19 cellular contexts compared by ENCODE assay signal in the genomic region with DNA sequence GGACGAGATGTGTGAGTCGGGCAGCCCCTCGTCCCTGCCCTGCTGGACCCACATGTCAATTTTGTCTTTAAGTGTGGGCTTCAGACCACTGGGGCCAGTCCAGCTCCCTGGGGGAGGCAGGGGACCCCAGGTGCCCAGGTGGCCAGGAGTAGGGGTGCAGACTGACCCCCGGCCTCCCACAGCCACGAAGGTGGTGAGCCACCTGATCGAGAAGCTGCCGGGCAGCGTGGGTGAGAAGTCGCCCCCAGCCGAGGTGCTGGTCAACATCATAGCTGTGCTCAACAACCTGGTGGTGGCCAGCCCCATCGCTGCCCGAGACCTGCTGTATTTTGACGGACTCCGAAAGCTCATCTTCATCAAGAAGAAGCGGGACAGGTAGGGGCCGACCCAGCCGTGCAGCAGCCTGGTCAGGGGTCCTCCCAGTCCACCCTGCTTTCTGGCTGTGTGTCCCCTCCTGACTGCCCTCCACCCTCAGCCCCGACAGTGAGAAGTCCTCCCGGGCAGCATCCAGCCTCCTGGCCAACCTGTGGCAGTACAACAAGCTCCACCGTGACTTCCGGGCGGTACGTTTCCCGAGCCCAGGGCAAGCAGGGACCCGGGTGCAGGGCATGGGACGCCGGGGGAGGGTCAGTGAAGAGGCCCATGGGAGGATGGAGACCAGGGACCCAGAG. TPM values are rescaled to one million over a fixed set of nuclear protein-coding genes. Genes with fewer than 3 reads are reported as not detected.
DNase-seq lines count a peak whose midpoint lies in the region; ATAC-seq, FAIRE-seq and TF ChIP-seq lines count a peak whose summit lies in the region.
"Had no signal": no experiment of that assay in that cellular context is flagged by ENCODE, and none has a peak within 500 bp of the region (broad histone marks: within the 10 kb centered on the region; RNA-seq: fewer than 3 reads in every experiment).

No MANE protein-coding gene starts in this region.

- H3K27me3 ChIP-seq in HepG2 (ENCODE audit: control insufficient read depth in 1 of 2, insufficient read depth in 2 of 2, low read length in 2 of 2): no peaks in the 10 kb centered on the region
- peaks cover 0 to 25% (median 19%) of the 10 kb centered on the region in 7 donors for H3K27me3 ChIP-seq in spleen (replicated peaks in 1 of 7)
- H3K27me3 ChIP-seq: MG63 had no signal

- in situ Hi-C loops in HepG2 (cut with HindIII; ENCODE audit: extremely low pct_ligation_motif_present, low pct_unique_long_range_greater_than_20kb): no loop called here

- H3K9ac ChIP-seq in HepG2 (ENCODE audit: insufficient read depth, low read depth, low read length): no peak overlapping the region

- H3K4me3 ChIP-seq in HepG2 (replicated peaks in 1 of 3; ENCODE audit: insufficient read depth in 1 of 3, low read depth in 2 of 3, low read length in 3 of 3) (no peak overlapping the region), spleen (no peak overlapping the region)
- H3K4me3 ChIP-seq: BLaER1 treated with 17β-estradiol and CSF1 and Interleukin-3, amounts not matched to agents 10 nM and 100 nM; MG63; PC-9 had no signal

- CTCF ChIA-PET in HepG2 (lab: Yijun Ruan, JAX; ENCODE audit: low intra/inter-chr PET ratio, low total read pairs): no interaction called here

- TF ChIP-seq EP300 in HepG2 (IDR thresholded peaks at IDR 0.05; ENCODE audit: low read depth in 2 of 2, low read length in 2 of 2) (no peak), HepG2 (CRISPR knock-in tag; IDR thresholded peaks at IDR 0.05; ENCODE audit: borderline replicate concordance) (no peak)

- H3K4me2 ChIP-seq in HepG2 (ENCODE audit: low read depth, low read length): no peak overlapping the region
- H3K4me2 ChIP-seq: BLaER1 treated with 17β-estradiol and CSF1 and Interleukin-3, amounts not matched to agents 10 nM and 100 nM; PC-9 had no signal

- no peak for TF ChIP-seq RAD21 in HepG2 (CRISPR knock-in tag; IDR thresholded peaks at IDR 0.05)

- POLR2A ChIA-PET in activated naive CD8-positive, alpha-beta T cell treated with anti-CD3 and anti-CD28 coated beads, Interleukin-2, amount 10 ng/mL, durations not matched to agents 7 days and 5 days (lab: Charles Lee): interaction anchor here (3.7 kb wide), 1 partner anchor 45 kb away, joined by 51 read pairs; a partner anchor contains a TSS
- POLR2A ChIA-PET in HepG2 (lab: Yijun Ruan, JAX): no interaction called here

- peak; percentile 33 for DNase-seq in activated naive CD8-positive, alpha-beta T cell treated with anti-CD3 and anti-CD28 coated beads, Interleukin-2, amount 10 ng/mL, durations not matched to agents 7 days and 5 days
- no peak for DNase-seq in activated naive CD8-positive, alpha-beta T cell treated with anti-CD3 and anti-CD28 coated beads, Interleukin-2, amount 50 U/mL, for 24 hours
- no peak for DNase-seq in HepG2 (ENCODE audit: low spot score)
- peak; percentile 80 for DNase-seq in spleen
- no peak for DNase-seq in GM10266 (ENCODE audit: extremely low spot score)
- DNase-seq: GF-D8, GOT3, Karpas-422, MG63, NCI-H1105, NCI-H1694, NCI-H510A treated with DMSO at 0.1 percent for 48 hours, PC-9 had no signal

- H3K36me3 ChIP-seq in HepG2 (replicated peaks in 1 of 2; ENCODE audit: control insufficient read depth in 1 of 2, insufficient read depth in 2 of 2, low read length in 2 of 2) (peaks cover 3 to 17% of the 10 kb centered on the region in 2 experiments; a peak in 3 of 5 replicates), spleen (peaks cover 0 to 6% (median 0%) of the 10 kb centered on the region in 6 donors)
- H3K36me3 ChIP-seq: BLaER1 treated with 17β-estradiol and CSF1 and Interleukin-3, amounts not matched to agents 10 nM and 100 nM; MG63 had no signal

- intact Hi-C loops in HepG2 (cut with micrococcal nuclease; ENCODE audit: unreplicated experiment) (no loop called here), spleen (cut with DNase I; ENCODE audit: low total_unique reads) (no loop called here)

- H3K4me3 Mint-ChIP-seq in activated naive CD8-positive, alpha-beta T cell treated with anti-CD3 and anti-CD28 coated beads, Interleukin-2, amount 10 ng/mL, durations not matched to agents 7 days and 5 days: no peak overlapping the region
- H3K4me3 Mint-ChIP-seq in activated naive CD8-positive, alpha-beta T cell treated with anti-CD3 and anti-CD28 coated beads, Interleukin-2, amount 50 U/mL, for 24 hours: no peak overlapping the region
- H3K4me3 Mint-ChIP-seq in T-helper 1 cell treated with Interleukin-12 subunit alpha and Interleukin-12 subunit beta and Interleukin-4 antibody, amounts not matched to agents 30 μg/mL and 1 μg/mL, for 36 hours: no peak overlapping the region

- H3K4me1 ChIP-seq in HepG2 (ENCODE audit: insufficient read depth, low read length) (peaks cover 15% of the 10 kb centered on the region), spleen (peaks cover 7 to 43% (median 25%) of the 10 kb centered on the region in 6 donors)

- no peak for TF ChIP-seq CTCF in HepG2 (CRISPR knock-in tag; IDR thresholded peaks at IDR 0.05)
- no peak for TF ChIP-seq CTCF in spleen (IDR thresholded peaks at IDR 0.05 in 8 of 11, conservative IDR thresholded peaks at IDR 0.05 in 3 of 11)
- TF ChIP-seq CTCF in GM10266 (IDR thresholded peaks at IDR 0.05; ENCODE audit: control insufficient read depth, insufficient read depth, low read depth, missing control alignments): no peak

- H3K79me2 ChIP-seq in HepG2 (ENCODE audit: insufficient read depth, low read length): no peaks in the 10 kb centered on the region

- peaks cover 2% of the 10 kb centered on the region for H3K36me3 Mint-ChIP-seq in activated naive CD8-positive, alpha-beta T cell treated with anti-CD3 and anti-CD28 coated beads, Interleukin-2, amount 10 ng/mL, durations not matched to agents 7 days and 5 days
- H3K36me3 Mint-ChIP-seq in activated naive CD8-positive, alpha-beta T cell treated with anti-CD3 and anti-CD28 coated beads, Interleukin-2, amount 50 U/mL, for 24 hours (ENCODE audit: low read depth): no peaks in the 10 kb centered on the region
- peaks cover 2% of the 10 kb centered on the region for H3K36me3 Mint-ChIP-seq in T-helper 1 cell treated with Interleukin-12 subunit alpha and Interleukin-12 subunit beta and Interleukin-4 antibody, amounts not matched to agents 30 μg/mL and 1 μg/mL, for 36 hours (ENCODE audit: low read depth)

- H4K20me1 ChIP-seq in HepG2 (ENCODE audit: insufficient read depth, low read length): no peaks in the 10 kb centered on the region

- no peak for FAIRE-seq in HepG2 (lab: Jason Lieb, UNC)
- FAIRE-seq: A204.1, GM12892 had no signal

- H2AFZ ChIP-seq in HepG2 (ENCODE audit: low read length): no peak overlapping the region
- H2AFZ ChIP-seq: PC-9 had no signal

- TSS peak; percentile 73 for BruUV-seq in HepG2 (replicated peaks; lab: Mats Ljungman, UMichigan)

- TF ChIP-seq POLR2A in HepG2 (IDR thresholded peaks at IDR 0.05; ENCODE audit: insufficient read depth in 1 of 2, low read depth in 2 of 2, low read length in 2 of 2) (no peak), spleen (IDR thresholded peaks at IDR 0.05) (no peak)

- WGBS in HepG2 (ENCODE audit: low lambda C conversion rate): 93% methylated on average over 10 of the region's 27 CpGs
- 90 to 94% (median 91%) methylated on average over 15 to 27 of the region's 27 CpGs for WGBS in spleen, 5 donors

- no peaks in the 10 kb centered on the region for H3K27me3 Mint-ChIP-seq in activated naive CD8-positive, alpha-beta T cell treated with anti-CD3 and anti-CD28 coated beads, Interleukin-2, amount 10 ng/mL, durations not matched to agents 7 days and 5 days
- H3K27me3 Mint-ChIP-seq in activated naive CD8-positive, alpha-beta T cell treated with anti-CD3 and anti-CD28 coated beads, Interleukin-2, amount 50 U/mL, for 24 hours: no peaks in the 10 kb centered on the region
- peaks cover 6% of the 10 kb centered on the region for H3K27me3 Mint-ChIP-seq in T-helper 1 cell treated with Interleukin-12 subunit alpha and Interleukin-12 subunit beta and Interleukin-4 antibody, amounts not matched to agents 30 μg/mL and 1 μg/mL, for 36 hours (ENCODE audit: low read depth)

- H3K4me1 Mint-ChIP-seq in activated naive CD8-positive, alpha-beta T cell treated with anti-CD3 and anti-CD28 coated beads, Interleukin-2, amount 10 ng/mL, durations not matched to agents 7 days and 5 days: peaks cover 5% of the 10 kb centered on the region
- peaks cover 6% of the 10 kb centered on the region for H3K4me1 Mint-ChIP-seq in activated naive CD8-positive, alpha-beta T cell treated with anti-CD3 and anti-CD28 coated beads, Interleukin-2, amount 50 U/mL, for 24 hours
- peaks cover 2% of the 10 kb centered on the region for H3K4me1 Mint-ChIP-seq in T-helper 1 cell treated with Interleukin-12 subunit alpha and Interleukin-12 subunit beta and Interleukin-4 antibody, amounts not matched to agents 30 μg/mL and 1 μg/mL, for 36 hours (ENCODE audit: low read depth)

- H3K27ac ChIP-seq in HepG2 (ENCODE audit: extremely low read length, insufficient read depth, low read length) (no peak overlapping the region), spleen (no peak overlapping the region)
- H3K27ac ChIP-seq: BLaER1 treated with 17β-estradiol and CSF1 and Interleukin-3, amounts not matched to agents 10 nM and 100 nM; PC-9 had no signal

- peaks cover 3% of the 10 kb centered on the region for H3K9me3 Mint-ChIP-seq in activated naive CD8-positive, alpha-beta T cell treated with anti-CD3 and anti-CD28 coated beads, Interleukin-2, amount 10 ng/mL, durations not matched to agents 7 days and 5 days
- H3K9me3 Mint-ChIP-seq in activated naive CD8-positive, alpha-beta T cell treated with anti-CD3 and anti-CD28 coated beads, Interleukin-2, amount 50 U/mL, for 24 hours: no peaks in the 10 kb centered on the region
- H3K9me3 Mint-ChIP-seq in T-helper 1 cell treated with Interleukin-12 subunit alpha and Interleukin-12 subunit beta and Interleukin-4 antibody, amounts not matched to agents 30 μg/mL and 1 μg/mL, for 36 hours: no peaks in the 10 kb centered on the region

- H3K9me3 ChIP-seq in HepG2 (ENCODE audit: low read length) (no peaks in the 10 kb centered on the region), spleen (no peaks in the 10 kb centered on the region)
- H3K9me3 ChIP-seq: MG63 had no signal

- H3K27ac Mint-ChIP-seq in activated naive CD8-positive, alpha-beta T cell treated with anti-CD3 and anti-CD28 coated beads, Interleukin-2, amount 10 ng/mL, durations not matched to agents 7 days and 5 days: no peak overlapping the region
- H3K27ac Mint-ChIP-seq in activated naive CD8-positive, alpha-beta T cell treated with anti-CD3 and anti-CD28 coated beads, Interleukin-2, amount 50 U/mL, for 24 hours: no peak overlapping the region
- peak overlapping the region; percentile 52 for H3K27ac Mint-ChIP-seq in T-helper 1 cell treated with Interleukin-12 subunit alpha and Interleukin-12 subunit beta and Interleukin-4 antibody, amounts not matched to agents 30 μg/mL and 1 μg/mL, for 36 hours

- no peak for ATAC-seq in activated naive CD8-positive, alpha-beta T cell treated with anti-CD3 and anti-CD28 coated beads, Interleukin-2, amount 10 ng/mL, durations not matched to agents 7 days and 5 days (ENCODE audit: low read depth)
- no peak for ATAC-seq in activated naive CD8-positive, alpha-beta T cell treated with anti-CD3 and anti-CD28 coated beads, Interleukin-2, amount 50 U/mL, for 24 hours
- ATAC-seq in HepG2 (no peak), GM18909 (IDR thresholded peaks at IDR 0.05; ENCODE audit: poor library complexity, unreplicated experiment) (no peak), SK-N-SH treated with all-trans-retinoic acid at 6 μM for 48 hours (no peak)

RNA-seq across cellular contexts. Expression of a gene that starts 9.9 kb away (rescaled TPM):
- under 1 TPM; 0.30 to 0.45 TPM for total RNA-seq in activated naive CD8-positive, alpha-beta T cell treated with anti-CD3 and anti-CD28 coated beads, Interleukin-2, amount 10 ng/mL, durations not matched to agents 7 days and 5 days
- total RNA-seq in HepG2 (2016; rRNA removed; fragmentation: Illumina TruSeq; extraction: Trizol) (21.1 and 28.7 TPM in 2 replicates), spleen (1 to 10 TPM in 1 of 7 donors, under 1 TPM in 2, not detected in 4; 0.40 to 2.8 (median 0.59) TPM)
- total RNA-seq in HepG2 (2016; cell fraction: cytosol; rRNA removed; fragmentation: Illumina TruSeq; extraction: Trizol; ENCODE audit: low read depth): 5.8 and 6.9 TPM in 2 replicates
- total RNA-seq in HepG2 (2016; cell fraction: insoluble cytoplasmic fraction; rRNA removed; fragmentation: Illumina TruSeq; extraction: Trizol): 17.5 and 29.7 TPM in 2 replicates
- total RNA-seq in HepG2 (2016; cell fraction: membrane; rRNA removed; fragmentation: Illumina TruSeq; extraction: Trizol): 13.9 and 14.9 TPM in 2 replicates
- 14.5 and 19.8 TPM in 2 replicates for total RNA-seq in HepG2 (2016; cell fraction: nucleus; rRNA removed; fragmentation: Illumina TruSeq; extraction: Trizol)
- polyA plus RNA-seq in HepG2 (2011; rRNA removed) (18.0 and 25.1 TPM in 2 replicates), spleen (under 1 TPM; 0.09 to 0.48 (median 0.21) TPM)
- 13.8 and 24.2 TPM in 2 replicates for polyA plus RNA-seq in HepG2 (2011; cell fraction: cytosol; rRNA removed)
- polyA plus RNA-seq in HepG2 (2011; cell fraction: nucleus; rRNA removed): 59.8 and 70.5 TPM in 2 replicates
- polyA plus RNA-seq in HepG2 (2012): 12.9 and 13.0 TPM in 2 replicates
- 4.6 and 4.9 TPM in 2 replicates for polyA plus RNA-seq in HepG2 (2016; cell fraction: cytosol; fragmentation: Illumina TruSeq; extraction: Trizol; ENCODE audit: low read depth)
- 22.3 and 24.1 TPM in 2 replicates for polyA plus RNA-seq in HepG2 (2016; cell fraction: insoluble cytoplasmic fraction; fragmentation: Illumina TruSeq; extraction: Trizol; ENCODE audit: low read depth)
- 7.9 and 9.3 TPM in 2 replicates for polyA plus RNA-seq in HepG2 (2016; cell fraction: membrane; fragmentation: Illumina TruSeq; extraction: Trizol; ENCODE audit: low read depth)
- polyA plus RNA-seq in HepG2 (2016; cell fraction: nucleus; fragmentation: Illumina TruSeq; extraction: Trizol; ENCODE audit: insufficient read depth, low read depth): 38.2 and 40.1 TPM in 2 replicates
- polyA minus RNA-seq in HepG2 (2011; rRNA and poly(A)+ RNA removed; ENCODE audit: low replicate concordance): 30.4 and 42.3 TPM in 2 replicates
- polyA minus RNA-seq in HepG2 (2011; cell fraction: cytosol; rRNA and poly(A)+ RNA removed): 24.6 and 25.2 TPM in 2 replicates
- 9.9 and 14.7 TPM in 2 replicates for polyA minus RNA-seq in HepG2 (2011; cell fraction: nucleus; rRNA and poly(A)+ RNA removed)

RNA-seq across cellular contexts. Expression of a gene that starts 10.9 kb away (rescaled TPM):
- 100 to 1,000 TPM; 273 to 276 TPM for total RNA-seq in activated naive CD8-positive, alpha-beta T cell treated with anti-CD3 and anti-CD28 coated beads, Interleukin-2, amount 10 ng/mL, durations not matched to agents 7 days and 5 days
- total RNA-seq in HepG2 (2016; rRNA removed; fragmentation: Illumina TruSeq; extraction: Trizol) (0.80 and 2.1 TPM in 2 replicates), spleen (100 to 1,000 TPM in 2 of 7 donors, 10 to 100 TPM in 5; 67.9 to 118 (median 90.9) TPM)
- total RNA-seq in HepG2 (2016; cell fraction: cytosol; rRNA removed; fragmentation: Illumina TruSeq; extraction: Trizol; ENCODE audit: low read depth): 1.7 and 1.8 TPM in 2 replicates
- 1.4 and 2.0 TPM in 2 replicates for total RNA-seq in HepG2 (2016; cell fraction: insoluble cytoplasmic fraction; rRNA removed; fragmentation: Illumina TruSeq; extraction: Trizol)
- total RNA-seq in HepG2 (2016; cell fraction: membrane; rRNA removed; fragmentation: Illumina TruSeq; extraction: Trizol): 2.1 and 2.2 TPM in 2 replicates
- total RNA-seq in HepG2 (2016; cell fraction: nucleus; rRNA removed; fragmentation: Illumina TruSeq; extraction: Trizol): 1.8 and 1.9 TPM in 2 replicates
- polyA plus RNA-seq in HepG2 (2011; rRNA removed) (1.2 and 2.1 TPM in 2 replicates), spleen (100 to 1,000 TPM in 2 of 3 donors, 10 to 100 TPM in 1; 95.9 to 194 (median 161) TPM)
- 1.1 and 2.0 TPM in 2 replicates for polyA plus RNA-seq in HepG2 (2011; cell fraction: cytosol; rRNA removed)
- polyA plus RNA-seq in HepG2 (2011; cell fraction: nucleus; rRNA removed): 4.9 and 10.2 TPM in 2 replicates
- 1.6 and 2.0 TPM in 2 replicates for polyA plus RNA-seq in HepG2 (2012)
- polyA plus RNA-seq in HepG2 (2016; cell fraction: cytosol; fragmentation: Illumina TruSeq; extraction: Trizol; ENCODE audit: low read depth): 1.6 and 2.7 TPM in 2 replicates
- polyA plus RNA-seq in HepG2 (2016; cell fraction: insoluble cytoplasmic fraction; fragmentation: Illumina TruSeq; extraction: Trizol; ENCODE audit: low read depth): 1.0 and 2.1 TPM in 2 replicates
- polyA plus RNA-seq in HepG2 (2016; cell fraction: membrane; fragmentation: Illumina TruSeq; extraction: Trizol; ENCODE audit: low read depth): 2.8 and 4.3 TPM in 2 replicates
- 5.7 and 7.3 TPM in 2 replicates for polyA plus RNA-seq in HepG2 (2016; cell fraction: nucleus; fragmentation: Illumina TruSeq; extraction: Trizol; ENCODE audit: insufficient read depth, low read depth)
- polyA minus RNA-seq in HepG2 (2011; rRNA and poly(A)+ RNA removed; ENCODE audit: low replicate concordance): 2.3 and 4.3 TPM in 2 replicates
- polyA minus RNA-seq in HepG2 (2011; cell fraction: cytosol; rRNA and poly(A)+ RNA removed): 1.5 and 1.8 TPM in 2 replicates
- not detected in 2 replicates for polyA minus RNA-seq in HepG2 (2011; cell fraction: nucleus; rRNA and poly(A)+ RNA removed)

RNA-seq across cellular contexts. Expression of a gene that starts 34.6 kb away (rescaled TPM):
- total RNA-seq in activated naive CD8-positive, alpha-beta T cell treated with anti-CD3 and anti-CD28 coated beads, Interleukin-2, amount 10 ng/mL, durations not matched to agents 7 days and 5 days: 1 to 10 TPM; 1.1 TPM
- total RNA-seq in HepG2 (2016; rRNA removed; fragmentation: Illumina TruSeq; extraction: Trizol) (24.8 and 50.1 TPM in 2 replicates), spleen (1 to 10 TPM in 1 of 7 donors, under 1 TPM in 4, not detected in 2; 0.17 to 1.1 (median 0.67) TPM)
- total RNA-seq in HepG2 (2016; cell fraction: cytosol; rRNA removed; fragmentation: Illumina TruSeq; extraction: Trizol; ENCODE audit: low read depth): 13.7 and 15.2 TPM in 2 replicates
- 20.5 and 56.5 TPM in 2 replicates for total RNA-seq in HepG2 (2016; cell fraction: insoluble cytoplasmic fraction; rRNA removed; fragmentation: Illumina TruSeq; extraction: Trizol)
- 36.4 and 42.9 TPM in 2 replicates for total RNA-seq in HepG2 (2016; cell fraction: membrane; rRNA removed; fragmentation: Illumina TruSeq; extraction: Trizol)
- total RNA-seq in HepG2 (2016; cell fraction: nucleus; rRNA removed; fragmentation: Illumina TruSeq; extraction: Trizol): 47.2 and 48.9 TPM in 2 replicates
- polyA plus RNA-seq in HepG2 (2011; rRNA removed) (30.5 and 34.4 TPM in 2 replicates), spleen (1 to 10 TPM; 1.6 to 5.2 (median 3.5) TPM)
- polyA plus RNA-seq in HepG2 (2011; cell fraction: cytosol; rRNA removed): 18.4 and 40.1 TPM in 2 replicates
- 268 and 442 TPM in 2 replicates for polyA plus RNA-seq in HepG2 (2011; cell fraction: nucleus; rRNA removed)
- polyA plus RNA-seq in HepG2 (2012): 19.2 and 34.3 TPM in 2 replicates
- polyA plus RNA-seq in HepG2 (2016; cell fraction: cytosol; fragmentation: Illumina TruSeq; extraction: Trizol; ENCODE audit: low read depth): 11.8 and 14.2 TPM in 2 replicates
- polyA plus RNA-seq in HepG2 (2016; cell fraction: insoluble cytoplasmic fraction; fragmentation: Illumina TruSeq; extraction: Trizol; ENCODE audit: low read depth): 26.0 and 28.4 TPM in 2 replicates
- 26.2 and 30.9 TPM in 2 replicates for polyA plus RNA-seq in HepG2 (2016; cell fraction: membrane; fragmentation: Illumina TruSeq; extraction: Trizol; ENCODE audit: low read depth)
- polyA plus RNA-seq in HepG2 (2016; cell fraction: nucleus; fragmentation: Illumina TruSeq; extraction: Trizol; ENCODE audit: insufficient read depth, low read depth): 152 and 159 TPM in 2 replicates
- polyA minus RNA-seq in HepG2 (2011; rRNA and poly(A)+ RNA removed; ENCODE audit: low replicate concordance): 0.07 and 19.7 TPM in 2 replicates
- 10.4 and 11.1 TPM in 2 replicates for polyA minus RNA-seq in HepG2 (2011; cell fraction: cytosol; rRNA and poly(A)+ RNA removed)
- 16.9 and 22.4 TPM in 2 replicates for polyA minus RNA-seq in HepG2 (2011; cell fraction: nucleus; rRNA and poly(A)+ RNA removed)

RNA-seq across cellular contexts. Expression of a gene that starts 37.9 kb away (rescaled TPM):
- total RNA-seq in activated naive CD8-positive, alpha-beta T cell treated with anti-CD3 and anti-CD28 coated beads, Interleukin-2, amount 10 ng/mL, durations not matched to agents 7 days and 5 days: 100 to 1,000 TPM; 115 to 122 TPM
- total RNA-seq in HepG2 (2016; rRNA removed; fragmentation: Illumina TruSeq; extraction: Trizol) (1.5 and 8.9 TPM in 2 replicates), spleen (10 to 100 TPM; 10.2 to 34.5 (median 25.9) TPM)
- total RNA-seq in HepG2 (2016; cell fraction: cytosol; rRNA removed; fragmentation: Illumina TruSeq; extraction: Trizol; ENCODE audit: low read depth): 1.8 and 2.3 TPM in 2 replicates
- total RNA-seq in HepG2 (2016; cell fraction: insoluble cytoplasmic fraction; rRNA removed; fragmentation: Illumina TruSeq; extraction: Trizol): 1.2 and 9.2 TPM in 2 replicates
- 1.7 and 2.0 TPM in 2 replicates for total RNA-seq in HepG2 (2016; cell fraction: membrane; rRNA removed; fragmentation: Illumina TruSeq; extraction: Trizol)
- total RNA-seq in HepG2 (2016; cell fraction: nucleus; rRNA removed; fragmentation: Illumina TruSeq; extraction: Trizol): 14.4 and 16.4 TPM in 2 replicates
- polyA plus RNA-seq in HepG2 (2011; rRNA removed) (14.3 and 19.9 TPM in 2 replicates), spleen (10 to 100 TPM; 32.7 to 53.8 (median 50.3) TPM)
- 2.2 and 2.9 TPM in 2 replicates for polyA plus RNA-seq in HepG2 (2011; cell fraction: cytosol; rRNA removed)
- polyA plus RNA-seq in HepG2 (2011; cell fraction: nucleus; rRNA removed): 267 and 279 TPM in 2 replicates
- 18.3 and 18.6 TPM in 2 replicates for polyA plus RNA-seq in HepG2 (2012)
- polyA plus RNA-seq in HepG2 (2016; cell fraction: cytosol; fragmentation: Illumina TruSeq; extraction: Trizol; ENCODE audit: low read depth): 0.44 and 0.54 TPM in 2 replicates
- 1.5 and 1.9 TPM in 2 replicates for polyA plus RNA-seq in HepG2 (2016; cell fraction: insoluble cytoplasmic fraction; fragmentation: Illumina TruSeq; extraction: Trizol; ENCODE audit: low read depth)
- polyA plus RNA-seq in HepG2 (2016; cell fraction: membrane; fragmentation: Illumina TruSeq; extraction: Trizol; ENCODE audit: low read depth): 0.82 and 1.0 TPM in 2 replicates
- polyA plus RNA-seq in HepG2 (2016; cell fraction: nucleus; fragmentation: Illumina TruSeq; extraction: Trizol; ENCODE audit: insufficient read depth, low read depth): 71.0 and 80.1 TPM in 2 replicates
- polyA minus RNA-seq in HepG2 (2011; rRNA and poly(A)+ RNA removed; ENCODE audit: low replicate concordance): 0.23 and 6.4 TPM in 2 replicates
- polyA minus RNA-seq in HepG2 (2011; cell fraction: cytosol; rRNA and poly(A)+ RNA removed): 0.97 and 2.5 TPM in 2 replicates
- polyA minus RNA-seq in HepG2 (2011; cell fraction: nucleus; rRNA and poly(A)+ RNA removed): 14.8 and 15.1 TPM in 2 replicates

RNA-seq across cellular contexts. Expression of a gene that starts 46.2 kb away (rescaled TPM):
- 10 to 100 TPM; 27.6 to 27.8 TPM for total RNA-seq in activated naive CD8-positive, alpha-beta T cell treated with anti-CD3 and anti-CD28 coated beads, Interleukin-2, amount 10 ng/mL, durations not matched to agents 7 days and 5 days
- 11.3 and 21.7 TPM in 2 replicates for total RNA-seq in HepG2 (2016; rRNA removed; fragmentation: Illumina TruSeq; extraction: Trizol)
- 5.6 and 7.0 TPM in 2 replicates for total RNA-seq in HepG2 (2016; cell fraction: cytosol; rRNA removed; fragmentation: Illumina TruSeq; extraction: Trizol; ENCODE audit: low read depth)
- total RNA-seq in HepG2 (2016; cell fraction: insoluble cytoplasmic fraction; rRNA removed; fragmentation: Illumina TruSeq; extraction: Trizol): 8.4 and 25.4 TPM in 2 replicates
- 10.9 and 11.3 TPM in 2 replicates for total RNA-seq in HepG2 (2016; cell fraction: membrane; rRNA removed; fragmentation: Illumina TruSeq; extraction: Trizol)
- 23.2 and 23.3 TPM in 2 replicates for total RNA-seq in HepG2 (2016; cell fraction: nucleus; rRNA removed; fragmentation: Illumina TruSeq; extraction: Trizol)
- 26.4 and 37.6 TPM in 2 replicates for polyA plus RNA-seq in HepG2 (2011; rRNA removed)
- polyA plus RNA-seq in HepG2 (2011; cell fraction: cytosol; rRNA removed): 28.3 and 34.4 TPM in 2 replicates
- polyA plus RNA-seq in HepG2 (2011; cell fraction: nucleus; rRNA removed): 151 and 168 TPM in 2 replicates
- 19.9 and 35.5 TPM in 2 replicates for polyA plus RNA-seq in HepG2 (2012)
- polyA plus RNA-seq in HepG2 (2016; cell fraction: cytosol; fragmentation: Illumina TruSeq; extraction: Trizol; ENCODE audit: low read depth): 5.4 and 6.0 TPM in 2 replicates
- polyA plus RNA-seq in HepG2 (2016; cell fraction: insoluble cytoplasmic fraction; fragmentation: Illumina TruSeq; extraction: Trizol; ENCODE audit: low read depth): 11.4 and 12.9 TPM in 2 replicates
- 9.5 and 10.3 TPM in 2 replicates for polyA plus RNA-seq in HepG2 (2016; cell fraction: membrane; fragmentation: Illumina TruSeq; extraction: Trizol; ENCODE audit: low read depth)
- polyA plus RNA-seq in HepG2 (2016; cell fraction: nucleus; fragmentation: Illumina TruSeq; extraction: Trizol; ENCODE audit: insufficient read depth, low read depth): 59.3 and 60.5 TPM in 2 replicates
- polyA minus RNA-seq in HepG2 (2011; rRNA and poly(A)+ RNA removed; ENCODE audit: low replicate concordance): 43.0 and 66.5 TPM in 2 replicates
- polyA minus RNA-seq in HepG2 (2011; cell fraction: cytosol; rRNA and poly(A)+ RNA removed): 20.3 and 23.7 TPM in 2 replicates
- polyA minus RNA-seq in HepG2 (2011; cell fraction: nucleus; rRNA and poly(A)+ RNA removed): 28.6 and 30.4 TPM in 2 replicates
- total RNA-seq in spleen: 10 to 100 TPM; 24.6 to 40.7 (median 29.4) TPM
- 10 to 100 TPM; 11.0 to 26.6 (median 14.9) TPM for polyA plus RNA-seq in spleen

Comparison
In these comparisons a context has a peak if more than half of its experiments do, and no peak if none do; other contexts are left out.
1. DNase-seq: peak in activated naive CD8-positive, alpha-beta T cell treated with anti-CD3 and anti-CD28 coated beads, Interleukin-2, amount 10 ng/mL, durations not matched to agents 7 days and 5 days (single experiment) and spleen (single experiment); none in activated naive CD8-positive, alpha-beta T cell treated with anti-CD3 and anti-CD28 coated beads, Interleukin-2, amount 50 U/mL, for 24 hours (single experiment), HepG2 (single experiment) and GM10266 (single experiment).
2. RNA of a gene that starts 10.9 kb away (total RNA-seq): 273 to 276 TPM in activated naive CD8-positive, alpha-beta T cell treated with anti-CD3 and anti-CD28 coated beads, Interleukin-2, amount 10 ng/mL, durations not matched to agents 7 days and 5 days and 67.9 to 118 TPM in spleen; 0.80 to 2.2 TPM in HepG2; every median in the first group is over 10 times any median in the second.
3. RNA of a gene that starts 34.6 kb away (total RNA-seq): 13.7 to 56.5 TPM in HepG2; 1.1 TPM in activated naive CD8-positive, alpha-beta T cell treated with anti-CD3 and anti-CD28 coated beads, Interleukin-2, amount 10 ng/mL, durations not matched to agents 7 days and 5 days and 0.17 to 1.1 TPM in spleen; every median in the first group is over 4 times any median in the second.